28 cellular contexts compared by ENCODE assay signal in the genomic region with DNA sequence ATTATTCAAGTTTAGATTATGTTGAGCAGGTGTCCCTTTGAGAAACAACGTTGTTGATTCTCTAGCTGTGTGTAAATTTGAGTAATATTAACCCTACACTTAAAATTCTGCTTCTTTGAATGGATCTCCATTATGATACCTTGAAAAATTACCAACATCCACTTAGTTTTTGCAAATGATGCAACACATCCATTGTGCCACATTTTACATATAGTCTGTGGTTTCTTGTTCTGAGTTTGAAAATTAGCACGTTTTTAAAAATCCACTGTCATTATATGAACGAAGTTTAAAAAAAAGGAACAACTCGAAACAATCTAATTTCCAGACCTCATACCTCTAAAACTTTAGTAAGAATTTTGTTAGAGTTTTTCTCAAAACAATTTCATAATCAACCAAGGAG.
"Had no signal": no experiment of that assay in that cellular context is flagged by ENCODE, and none has a peak within 500 bp of the region (broad histone marks: within the 10 kb centered on the region; RNA-seq: fewer than 3 reads in every experiment).

No MANE protein-coding gene starts in this region.

- H3K27me3 Mint-ChIP-seq: activated naive CD8-positive, alpha-beta T cell; effector memory CD8-positive, alpha-beta T cell; naive B cell; type B pancreatic cell had no signal

- H3K36me3 ChIP-seq: colonic mucosa had no signal

- H3K4me3 ChIP-seq: adrenal gland, colonic mucosa, dorsolateral prefrontal cortex, hepatocyte, lower lobe of right lung, mucosa of descending colon, neural progenitor cell, smooth muscle cell, testis had no signal

- H3K4me1 Mint-ChIP-seq: naive B cell, neural progenitor cell had no signal

- H3K4me1 ChIP-seq: colonic mucosa, lower lobe of right lung, neural progenitor cell, testis had no signal

- DNase-seq: activated CD4-positive, alpha-beta T cell treated with anti-CD3 and anti-CD28 coated beads for 1 hour; activated CD4-positive, alpha-beta T cell treated with anti-CD3 and anti-CD28 coated beads, Interleukin-2, amount 50 U/mL, for 1 hour; activated CD8-positive, alpha-beta T cell treated with anti-CD3 and anti-CD28 coated beads, Interleukin-2, amount 10 ng/mL, durations not matched to agents 7 days and 5 days; adrenal gland; colonic mucosa; dorsolateral prefrontal cortex; effector memory CD8-positive, alpha-beta T cell; foreskin melanocyte; immature natural killer cell; lower lobe of right lung; mesendoderm; mucosa of descending colon; naive B cell; stimulated activated CD4-positive, alpha-beta T cell treated with anti-CD3 and anti-CD28 coated beads, Interleukin-15, amount 100 ng/mL, for 24 hours; stimulated activated CD4-positive, alpha-beta T cell treated with anti-CD3 and anti-CD28 coated beads, Interleukin-2, amount 100 ng/mL, for 48 hours; stimulated activated naive CD4-positive, alpha-beta T cell; testis; WERI-Rb-1 had no signal

- H3K27ac ChIP-seq: adrenal gland, colonic mucosa, dorsolateral prefrontal cortex, hepatocyte, lower lobe of right lung, neural progenitor cell, testis, WERI-Rb-1 had no signal

- H3K9me3 ChIP-seq: adrenal gland, colonic mucosa, lower lobe of right lung, mucosa of descending colon, testis had no signal

- ATAC-seq: activated CD8-positive, alpha-beta T cell treated with anti-CD3 and anti-CD28 coated beads, Interleukin-2, amount 10 ng/mL, durations not matched to agents 7 days and 5 days; effector memory CD8-positive, alpha-beta T cell; esophagus mucosa; left lobe of liver; lower lobe of right lung; mucosa of descending colon; sciatic nerve had no signal

- H3K27ac Mint-ChIP-seq: activated CD8-positive, alpha-beta T cell treated with anti-CD3 and anti-CD28 coated beads, Interleukin-2, amount 10 ng/mL, durations not matched to agents 7 days and 5 days; activated T-helper 1 cell treated with anti-CD3 and anti-CD28 coated beads, Interleukin-12 subunit alpha, Interleukin-12 subunit beta, Interleukin-2, Interleukin-4 antibody, amounts not matched to agents 30 ng/mL and 10 ng/mL and 1 ng/mL, durations not matched to agents 14 hours and 24 hours and 36 hours; immature natural killer cell; naive B cell; neural progenitor cell; type B pancreatic cell had no signal

- H3K27me3 ChIP-seq: adrenal gland, colonic mucosa, dorsolateral prefrontal cortex, hepatocyte, neural progenitor cell, testis had no signal

- H3K9me3 Mint-ChIP-seq: activated T-helper 1 cell treated with anti-CD3 and anti-CD28 coated beads, Interleukin-12 subunit alpha, Interleukin-12 subunit beta, Interleukin-2, Interleukin-4 antibody, amounts not matched to agents 30 ng/mL and 10 ng/mL and 1 ng/mL, durations not matched to agents 14 hours and 24 hours and 36 hours; effector memory CD8-positive, alpha-beta T cell; immature natural killer cell; naive B cell; neural progenitor cell; T-helper 2 cell treated with Interferon-gamma antibody and Interleukin-4, amounts not matched to agents 5 μg/mL and 100 μg/mL, for 36 hours; type B pancreatic cell had no signal

- H3K4me3 Mint-ChIP-seq: activated CD8-positive, alpha-beta T cell treated with anti-CD3 and anti-CD28 coated beads, Interleukin-2, amount 10 ng/mL, durations not matched to agents 7 days and 5 days; activated naive CD8-positive, alpha-beta T cell; activated T-helper 1 cell treated with anti-CD3 and anti-CD28 coated beads, Interleukin-12 subunit alpha, Interleukin-12 subunit beta, Interleukin-2, Interleukin-4 antibody, amounts not matched to agents 30 ng/mL and 10 ng/mL and 1 ng/mL, durations not matched to agents 14 hours and 24 hours and 36 hours; effector memory CD8-positive, alpha-beta T cell; immature natural killer cell; naive B cell; neural progenitor cell; T-helper 2 cell treated with Interferon-gamma antibody and Interleukin-4, amounts not matched to agents 5 μg/mL and 100 μg/mL, for 36 hours; type B pancreatic cell had no signal
